7 cellular contexts compared by ENCODE assay signal in the genomic region with DNA sequence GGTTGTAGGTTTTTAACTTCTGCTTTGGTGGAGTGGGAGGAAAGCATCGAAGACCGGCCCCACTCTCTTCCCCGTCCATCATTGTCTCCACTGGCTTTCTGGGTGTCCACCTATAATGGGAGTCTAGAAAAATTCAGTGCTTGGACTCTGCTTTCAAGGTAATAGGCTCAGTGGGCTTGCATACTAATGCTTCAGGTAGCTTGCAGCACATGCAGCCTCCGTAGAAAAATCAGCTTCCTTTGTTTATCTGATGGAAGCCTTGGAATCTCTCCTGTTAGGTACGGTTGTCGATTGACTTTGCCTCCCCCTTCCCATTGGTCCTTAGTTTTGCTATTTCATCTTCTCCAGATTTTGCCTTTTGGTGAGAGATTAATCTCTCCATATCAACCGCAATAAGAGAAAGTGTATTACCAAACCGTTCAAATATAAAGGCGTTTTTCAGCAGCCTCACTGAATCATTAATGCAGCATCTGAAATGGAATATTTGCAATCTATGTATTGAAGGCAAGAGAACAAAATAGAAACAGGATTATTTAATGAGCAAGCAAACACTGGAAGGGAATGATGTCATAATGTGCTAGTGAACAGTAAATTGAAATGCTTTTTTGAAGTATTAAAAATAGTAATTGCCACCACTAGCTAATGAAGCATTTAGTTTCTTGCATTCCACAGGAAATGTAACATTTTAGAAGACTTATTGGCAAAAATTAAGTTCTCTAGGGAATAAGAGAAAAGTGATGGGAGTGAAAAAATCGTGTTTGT. TPM values are rescaled to one million over a fixed set of nuclear protein-coding genes. Genes with fewer than 3 reads are reported as not detected.
DNase-seq lines count a peak whose midpoint lies in the region; ATAC-seq, FAIRE-seq and TF ChIP-seq lines count a peak whose summit lies in the region.

No MANE protein-coding gene starts in this region.

- peaks cover 8% of the 10 kb centered on the region for H3K9me3 ChIP-seq in MG63

- peaks cover 18% of the 10 kb centered on the region for H3K4me1 Mint-ChIP-seq in mesothelial cell of epicardium

- H3K4me3 ChIP-seq in MG63 (peak overlapping the region; percentile 98), bronchial epithelial cell (ENCODE audit: low read depth, low read length) (peak overlapping the region; percentile 95)

- H3K27me3 Mint-ChIP-seq in mesothelial cell of epicardium (ENCODE audit: low read depth) = no peaks in the 10 kb centered on the region

- ATAC-seq in GM18868 (IDR thresholded peaks at IDR 0.05; ENCODE audit: unreplicated experiment) = peak; percentile 0
- no peak for ATAC-seq in GM21737 (IDR thresholded peaks at IDR 0.05; ENCODE audit: unreplicated experiment)
- ATAC-seq in HG02610 (IDR thresholded peaks at IDR 0.05; ENCODE audit: unreplicated experiment) = no peak
- ATAC-seq in HG02642 (IDR thresholded peaks at IDR 0.05; ENCODE audit: poor library complexity, unreplicated experiment) = no peak

- no peak for FAIRE-seq in bronchial epithelial cell (lab: Jason Lieb, UNC)

- no peak for DNase-seq in MG63
- DNase-seq in bronchial epithelial cell (ENCODE audit: low read depth) = no peak
- DNase-seq in mesothelial cell of epicardium (ENCODE audit: low spot score in 2 of 2, unreplicated experiment in 2 of 2) = no peak

- H3K36me3 ChIP-seq in MG63 (peaks cover 22% of the 10 kb centered on the region), bronchial epithelial cell (ENCODE audit: control insufficient read depth, insufficient read depth, low read length) (no peaks in the 10 kb centered on the region)

- H3K9me3 Mint-ChIP-seq in mesothelial cell of epicardium = no peaks in the 10 kb centered on the region

- H3K27me3 ChIP-seq in MG63 (no peaks in the 10 kb centered on the region), bronchial epithelial cell (ENCODE audit: control insufficient read depth, insufficient read depth, low read length) (no peaks in the 10 kb centered on the region)

- H3K27ac Mint-ChIP-seq in mesothelial cell of epicardium = peak overlapping the region; percentile 99

- H3K36me3 Mint-ChIP-seq in mesothelial cell of epicardium = peaks cover 7% of the 10 kb centered on the region

- no peak for TF ChIP-seq CTCF in bronchial epithelial cell (IDR thresholded peaks at IDR 0.05; ENCODE audit: insufficient read depth, low read length, severe bottlenecking)
- TF ChIP-seq CTCF in mesothelial cell of epicardium (IDR thresholded peaks at IDR 0.05; ENCODE audit: unreplicated experiment) = no peak

- peak overlapping the region; percentile 91 for H3K4me3 Mint-ChIP-seq in mesothelial cell of epicardium

RNA-seq across cellular contexts. Expression of a gene that starts 0.9 kb away (rescaled TPM):
- 9.3 and 10.5 TPM in 2 replicates for total RNA-seq in MG63 (2014; rRNA removed; shearing (Covaris generic); ENCODE audit: low replicate concordance)
- 32.5 and 34.0 TPM in 2 replicates for total RNA-seq in bronchial epithelial cell
- 36.8 to 39.6 TPM (median 38.5 TPM) in 3 replicates for total RNA-seq in mesothelial cell of epicardium

RNA-seq across cellular contexts. Expression of a gene that starts 6.1 kb away (rescaled TPM):
- 31.5 and 220 TPM in 2 replicates for total RNA-seq in MG63 (2014; rRNA removed; shearing (Covaris generic); ENCODE audit: low replicate concordance)
- 11.3 and 13.8 TPM in 2 replicates for total RNA-seq in bronchial epithelial cell
- 48.0 to 52.0 TPM (median 51.3 TPM) in 3 replicates for total RNA-seq in mesothelial cell of epicardium
